21 cellular contexts compared by ENCODE assay signal in the genomic region with DNA sequence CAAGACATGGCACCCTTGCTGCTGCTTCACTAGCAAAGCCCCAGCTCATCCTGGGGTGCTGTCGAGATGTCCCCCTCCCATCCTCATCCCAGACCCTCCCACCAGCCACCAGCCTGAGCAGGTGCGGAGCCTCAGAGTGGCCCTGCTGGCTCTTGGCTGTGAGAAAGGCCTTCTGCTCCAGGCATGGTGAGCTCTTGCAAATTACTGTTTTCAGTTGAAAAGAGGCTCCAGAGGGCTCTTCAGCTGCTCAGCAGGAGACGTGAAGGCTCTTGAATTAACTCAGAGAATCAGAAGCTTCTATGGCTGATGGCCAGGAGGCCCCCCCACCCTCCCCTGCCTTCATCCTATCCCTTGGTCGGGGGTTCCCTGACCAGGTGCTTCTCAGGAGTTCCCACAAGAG. TPM values are rescaled to one million over a fixed set of nuclear protein-coding genes. Genes with fewer than 3 reads are reported as not detected.
"Had no signal": no experiment of that assay in that cellular context is flagged by ENCODE, and none has a peak within 500 bp of the region (broad histone marks: within the 10 kb centered on the region; RNA-seq: fewer than 3 reads in every experiment).

No MANE protein-coding gene starts in this region.

- DNase-seq: activated CD4-positive, alpha-beta T cell treated with anti-CD3 and anti-CD28 coated beads, Interleukin-2, amount 50 U/mL, for 4 hours; activated CD4-positive, CD25-positive, alpha-beta regulatory T cell treated with anti-CD3 and anti-CD28 coated beads, Interleukin-2, amount 50 U/mL, for 72 hours; activated gamma-delta T cell; activated naive CD8-positive, alpha-beta T cell treated with anti-CD3 and anti-CD28 coated beads for 36 hours; activated T-cell treated with anti-CD3 and anti-CD28 coated beads, Interleukin-2, amount 50 U/mL, for 24 hours; brain microvascular endothelial cell; dermis blood vessel endothelial cell; foreskin fibroblast; head of caudate nucleus; left lung; stimulated activated CD4-positive, alpha-beta T cell treated with anti-CD3 and anti-CD28 coated beads, Interleukin-12 subunit alpha, Interleukin-12 subunit beta, amount 100 ng/mL, for 4 hours; stimulated activated CD4-positive, alpha-beta T cell treated with anti-CD3 and anti-CD28 coated beads, Interleukin-2, amount 100 ng/mL, for 48 hours; stimulated activated CD8-positive, alpha-beta memory T cell treated with anti-CD3 and anti-CD28 coated beads, Interleukin-4, amount 100 ng/mL, for 48 hours; upper lobe of right lung had no signal

- H3K27ac ChIP-seq: brain microvascular endothelial cell, left lung, upper lobe of right lung had no signal

- H3K9me3 ChIP-seq: left lung, upper lobe of right lung had no signal

- ATAC-seq: esophagus mucosa; left lung; natural killer cell treated with Interleukin-12 subunit alpha and Interleukin-12 subunit beta and Interleukin-15 and Interleukin-18, amount 100 ng/mL, for 72 hours; upper lobe of right lung had no signal

- H3K36me3 Mint-ChIP-seq: activated naive CD8-positive, alpha-beta T cell treated with anti-CD3 and anti-CD28 coated beads for 36 hours; natural killer cell treated with Interleukin-12 subunit alpha and Interleukin-12 subunit beta and Interleukin-15 and Interleukin-18, amount 100 ng/mL, for 72 hours had no signal

- H3K9me3 Mint-ChIP-seq: natural killer cell treated with Interleukin-12 subunit alpha and Interleukin-12 subunit beta and Interleukin-15 and Interleukin-18, amount 100 ng/mL, for 72 hours; stimulated activated naive CD8-positive, alpha-beta T cell treated with anti-CD3 and anti-CD28 coated beads, Interleukin-15, Interleukin-2, amounts not matched to agents 100 ng/mL and 50 ng/mL, for 24 hours; T-helper 2 cell treated with Interferon-gamma antibody and Interleukin-4, amounts not matched to agents 5 μg/mL and 100 μg/mL, for 36 hours had no signal

- H3K4me3 Mint-ChIP-seq: activated naive CD8-positive, alpha-beta T cell treated with anti-CD3 and anti-CD28 coated beads for 36 hours; activated T-cell treated with anti-CD3 and anti-CD28 coated beads, Interleukin-2, amount 50 U/mL, for 24 hours; natural killer cell treated with Interleukin-12 subunit alpha and Interleukin-12 subunit beta and Interleukin-15 and Interleukin-18, amount 100 ng/mL, for 72 hours; stimulated activated naive CD8-positive, alpha-beta T cell treated with anti-CD3 and anti-CD28 coated beads, Interleukin-15, Interleukin-2, amounts not matched to agents 100 ng/mL and 50 ng/mL, for 24 hours; T-helper 2 cell treated with Interferon-gamma antibody and Interleukin-4, amounts not matched to agents 5 μg/mL and 100 μg/mL, for 36 hours had no signal

- H3K4me1 Mint-ChIP-seq: activated naive CD8-positive, alpha-beta T cell treated with anti-CD3 and anti-CD28 coated beads for 36 hours had no signal

- H3K4me1 ChIP-seq: left lung, upper lobe of right lung had no signal

- H3K27me3 ChIP-seq: brain microvascular endothelial cell, upper lobe of right lung had no signal

- H3K36me3 ChIP-seq: brain microvascular endothelial cell, left lung, upper lobe of right lung had no signal

- H3K4me3 ChIP-seq: left lung, upper lobe of right lung had no signal

- FAIRE-seq: endometrium, keratinocyte had no signal

- H3K27ac Mint-ChIP-seq: activated naive CD8-positive, alpha-beta T cell treated with anti-CD3 and anti-CD28 coated beads for 36 hours; activated T-cell treated with anti-CD3 and anti-CD28 coated beads, Interleukin-2, amount 50 U/mL, for 24 hours; natural killer cell treated with Interleukin-12 subunit alpha and Interleukin-12 subunit beta and Interleukin-15 and Interleukin-18, amount 100 ng/mL, for 72 hours; stimulated activated naive CD8-positive, alpha-beta T cell treated with anti-CD3 and anti-CD28 coated beads, Interleukin-15, Interleukin-2, amounts not matched to agents 100 ng/mL and 50 ng/mL, for 24 hours; T-helper 2 cell treated with Interferon-gamma antibody and Interleukin-4, amounts not matched to agents 5 μg/mL and 100 μg/mL, for 36 hours had no signal

RNA-seq across cellular contexts. Expression of a gene that starts 44.1 kb away (rescaled TPM):
- total RNA-seq: activated naive CD8-positive, alpha-beta T cell treated with anti-CD3 and anti-CD28 coated beads for 36 hours; dermis blood vessel endothelial cell; natural killer cell treated with Interleukin-12 subunit alpha and Interleukin-12 subunit beta and Interleukin-15 and Interleukin-18, amount 100 ng/mL, for 72 hours; pulmonary artery endothelial cell had no signal
- polyA plus RNA-seq: keratinocyte had no signal
